Comparison of ENCODE assay signal across 8 cellular contexts in the genomic region with DNA sequence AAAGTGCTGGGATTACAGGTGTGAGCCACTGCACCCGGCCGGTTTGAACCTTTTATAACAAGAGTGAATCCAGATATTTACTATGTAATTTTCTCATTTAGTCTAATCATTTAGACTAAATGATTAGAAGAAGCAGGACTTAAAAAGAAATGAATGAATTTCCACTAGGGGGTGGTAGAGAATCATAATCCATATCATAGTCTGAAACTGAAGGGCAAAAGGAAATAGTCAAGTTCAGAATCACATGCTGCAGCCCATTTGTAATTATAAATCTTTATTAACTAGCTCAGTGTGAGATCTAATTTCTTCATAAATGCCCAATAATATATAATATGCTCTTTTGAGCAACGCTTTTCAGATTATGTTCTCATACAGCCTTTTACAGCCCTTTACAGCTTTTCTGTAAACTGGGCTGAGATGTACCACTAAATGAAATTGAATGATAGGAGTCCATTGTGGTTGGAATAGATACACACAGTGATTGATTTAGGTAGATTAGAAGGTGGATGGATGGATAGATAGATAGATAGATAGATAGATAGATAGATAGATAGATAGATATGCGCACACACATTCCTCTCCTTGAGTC. TPM values are rescaled to one million over a fixed set of nuclear protein-coding genes. Genes with fewer than 3 reads are reported as not detected.
A peak's percentile ranks its signal among the peaks of the same experiment; 100 is the strongest.
DNase-seq lines count a peak whose midpoint lies in the region; ATAC-seq and TF ChIP-seq lines count a peak whose summit lies in the region.

No MANE protein-coding gene starts in this region.

- H3K36me3 Mint-ChIP-seq in chondrocyte (ENCODE audit: low read depth) = no peaks in the 10 kb centered on the region

- H3K27me3 Mint-ChIP-seq in chondrocyte (ENCODE audit: low read depth) = peaks cover 18% of the 10 kb centered on the region

- no peaks in the 10 kb centered on the region for H3K27me3 ChIP-seq in lower lobe of right lung (ENCODE audit: low read depth)

- peaks cover 13% of the 10 kb centered on the region for H3K4me1 ChIP-seq in lower lobe of right lung

- peak; percentile 83 for TF ChIP-seq CTCF in chondrocyte (IDR thresholded peaks at IDR 0.05)
- TF ChIP-seq CTCF in lower lobe of right lung (IDR thresholded peaks at IDR 0.05) = peak; percentile 61

- H3K9me3 ChIP-seq in lower lobe of right lung = no peaks in the 10 kb centered on the region

- no peak overlapping the region for H3K27ac ChIP-seq in lower lobe of right lung

- H3K9me3 Mint-ChIP-seq in chondrocyte (ENCODE audit: low read depth) = no peaks in the 10 kb centered on the region

- DNase-seq in DMS 273 treated with DMSO at 0.1 percent for 48 hours (lab: John Stamatoyannopoulos, UW) (peak; percentile 45), NOMO-1 treated with dmso at 0.1 percent for 144 hours (lab: John Stamatoyannopoulos, UW; ENCODE audit: unreplicated experiment) (peak; percentile 9), chondrocyte (ENCODE audit: low spot score) (no peak), lower lobe of right lung (no peak)
- peak; percentile 80 for DNase-seq in Jurkat, Clone E6-1 (ENCODE audit: low read depth, low spot score)
- DNase-seq in activated CD4-positive, alpha-beta T cell treated with anti-CD3 and anti-CD28 coated beads, Interleukin-2, amount 50 U/mL, for 4 hours = no peak

- peaks cover 24% of the 10 kb centered on the region for H3K4me1 Mint-ChIP-seq in chondrocyte (ENCODE audit: low read depth)

- H3K4me3 Mint-ChIP-seq in chondrocyte (ENCODE audit: unreplicated experiment) = no peak overlapping the region

- no peak overlapping the region for H3K27ac Mint-ChIP-seq in chondrocyte (ENCODE audit: unreplicated experiment)

- intact Hi-C loops in lower lobe of right lung (cut with DNase I) = loop anchor here (10.0 kb wide), 1 partner anchor 99 kb away; no protein-coding TSS in a partner anchor

- H3K36me3 ChIP-seq in lower lobe of right lung = no peaks in the 10 kb centered on the region

- H3K4me3 ChIP-seq in Jurkat, Clone E6-1 (ENCODE audit: low read length) = no peak overlapping the region
- H3K4me3 ChIP-seq in lower lobe of right lung = no peak overlapping the region

- ATAC-seq in lower lobe of right lung = peak; percentile 60 to 64
- ATAC-seq in GM21786 (IDR thresholded peaks at IDR 0.05; ENCODE audit: unreplicated experiment) = no peak
- ATAC-seq in GM21576 (IDR thresholded peaks at IDR 0.05; ENCODE audit: unreplicated experiment) = no peak

RNA-seq across cellular contexts. Expression of a gene that starts 31.8 kb away (rescaled TPM):
- 107 TPM for polyA plus RNA-seq in Jurkat, Clone E6-1 (2012; ENCODE audit: insufficient read depth, insufficient read length)
- 0.90 to 1.2 TPM (median 1.2 TPM) in 3 replicates for total RNA-seq in chondrocyte
- 74.5 TPM for total RNA-seq in lower lobe of right lung

RNA-seq across cellular contexts. Expression of a gene that starts 32.3 kb away (rescaled TPM):
- 49.5 TPM for polyA plus RNA-seq in Jurkat, Clone E6-1 (2012; ENCODE audit: insufficient read depth, insufficient read length)
- total RNA-seq in chondrocyte (14.5 to 29.7 TPM (median 26.7 TPM) in 3 replicates), lower lobe of right lung (63.9 TPM)

RNA-seq across cellular contexts. Expression of a gene that starts 41.9 kb away (rescaled TPM):
- polyA plus RNA-seq in Jurkat, Clone E6-1 (2012; ENCODE audit: insufficient read depth, insufficient read length) = 212 TPM
- 14.6 to 17.4 TPM (median 16.2 TPM) in 3 replicates for total RNA-seq in chondrocyte
- total RNA-seq in lower lobe of right lung = 103 TPM

RNA-seq across cellular contexts. Expression of a gene that starts 47.3 kb away (rescaled TPM):
- polyA plus RNA-seq in Jurkat, Clone E6-1 (2012; ENCODE audit: insufficient read depth, insufficient read length) = 54.7 TPM
- total RNA-seq in chondrocyte (16.3 to 28.0 TPM (median 20.3 TPM) in 3 replicates), lower lobe of right lung (81.8 TPM)

RNA-seq across cellular contexts. Expression of a gene that starts 55.0 kb away (rescaled TPM):
- polyA plus RNA-seq in Jurkat, Clone E6-1 (2012; ENCODE audit: insufficient read depth, insufficient read length) = not detected
- total RNA-seq in chondrocyte = not detected in 3 replicates
- total RNA-seq in lower lobe of right lung = 208 TPM

Comparison
In these comparisons a context has a peak if more than half of its experiments do, and no peak if none do; other contexts are left out.
1. DNase-seq: peak in DMS 273 treated with DMSO at 0.1 percent for 48 hours (single experiment), Jurkat, Clone E6-1 (single experiment) and NOMO-1 treated with dmso at 0.1 percent for 144 hours (single experiment); none in chondrocyte (single experiment), lower lobe of right lung (single experiment) and activated CD4-positive, alpha-beta T cell treated with anti-CD3 and anti-CD28 coated beads, Interleukin-2, amount 50 U/mL, for 4 hours (0 of 2).
2. ATAC-seq: peak in lower lobe of right lung (2 of 2); none in GM21786 (single experiment) and GM21576 (single experiment).
3. RNA of a gene that starts 31.8 kb away (total RNA-seq): 74.5 TPM in lower lobe of right lung (single experiment); 0.90 to 1.2 TPM in chondrocyte; every median in the first group is over 10 times any median in the second.